Comparison of ENCODE assay signal across 20 cellular contexts in the genomic region with DNA sequence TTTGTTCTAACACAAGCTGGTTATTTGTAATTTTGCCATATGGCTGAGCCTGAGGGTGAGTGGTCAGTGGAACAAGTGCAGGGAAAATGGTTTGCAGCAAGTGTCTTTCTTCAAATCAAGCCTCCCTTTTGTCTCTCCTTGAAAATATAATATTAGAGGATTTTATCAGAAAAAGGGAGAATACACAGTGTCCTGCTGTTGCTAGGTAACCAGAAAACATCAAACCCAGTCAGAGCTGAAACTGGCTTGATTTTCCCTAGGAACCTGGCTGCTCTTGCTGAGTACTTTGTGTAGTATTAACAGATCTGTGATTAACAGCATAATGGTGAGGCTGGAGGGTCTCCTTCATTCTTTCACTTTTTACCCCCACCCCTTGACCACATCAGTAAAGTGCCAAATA.
DNase-seq lines count a peak whose midpoint lies in the region; ATAC-seq and TF ChIP-seq lines count a peak whose summit lies in the region.
"Had no signal": no experiment of that assay in that cellular context is flagged by ENCODE, and none has a peak within 500 bp of the region (broad histone marks: within the 10 kb centered on the region; RNA-seq: fewer than 3 reads in every experiment).

No MANE protein-coding gene starts in this region.

- H3K27me3 Mint-ChIP-seq in WTC11 (ENCODE audit: low read depth): no peaks in the 10 kb centered on the region

- H3K9me3 ChIP-seq in ascending aorta: no peaks in the 10 kb centered on the region
- H3K9me3 ChIP-seq: uterus had no signal

- H3K27ac Mint-ChIP-seq in WTC11: no peak overlapping the region
- H3K27ac Mint-ChIP-seq: activated CD8-positive, alpha-beta T cell treated with anti-CD3 and anti-CD28 coated beads, Interleukin-2, amount 10 ng/mL, durations not matched to agents 7 days and 5 days; activated naive CD8-positive, alpha-beta T cell treated with anti-CD3 and anti-CD28 coated beads, Interleukin-2, amount 50 U/mL, for 24 hours; CD8-positive, alpha-beta T cell had no signal

- no peak overlapping the region for H3K4me3 Mint-ChIP-seq in WTC11
- H3K4me3 Mint-ChIP-seq: activated CD8-positive, alpha-beta T cell treated with anti-CD3 and anti-CD28 coated beads, Interleukin-2, amount 10 ng/mL, durations not matched to agents 7 days and 5 days; activated naive CD8-positive, alpha-beta T cell treated with anti-CD3 and anti-CD28 coated beads, Interleukin-2, amount 50 U/mL, for 24 hours; CD8-positive, alpha-beta T cell; neural progenitor cell had no signal

- intact Hi-C loops in ascending aorta (cut with DNase I): no loop called here

- peak; percentile 37 for DNase-seq in NCI-H748 (lab: John Stamatoyannopoulos, UW; ENCODE audit: unreplicated experiment)
- no peak for DNase-seq in NCI-H748 treated with DMSO at 0.1 percent for 48 hours (lab: John Stamatoyannopoulos, UW)
- DNase-seq in ascending aorta (ENCODE audit: low spot score in 2 of 2): no peak
- DNase-seq in fibroblast of pulmonary artery (ENCODE audit: low read depth): peak; percentile 49
- no peak for DNase-seq in activated CD4-positive, alpha-beta T cell treated with anti-CD3 and anti-CD28 coated beads, Interleukin-2, amount 50 U/mL, for 4 hours
- DNase-seq in WTC11 (ENCODE audit: low spot score): no peak
- no peak for DNase-seq in D341Med (ENCODE audit: low spot score)
- no peak for DNase-seq in activated gamma-delta T cell (lab: John Stamatoyannopoulos, UW)
- DNase-seq: activated CD8-positive, alpha-beta T cell treated with anti-CD3 and anti-CD28 coated beads, Interleukin-2, amount 10 ng/mL, durations not matched to agents 7 days and 5 days; activated naive CD8-positive, alpha-beta T cell treated with anti-CD3 and anti-CD28 coated beads, Interleukin-2, amount 50 U/mL, for 24 hours; CD8-positive, alpha-beta T cell; GOT3; Kasumi-1; NCI-H1436; NCI-H82; T-helper 1 cell; uterus; WERI-Rb-1 had no signal

- H3K4me1 ChIP-seq in ascending aorta: peaks cover 0 to 21% of the 10 kb centered on the region in 2 donors
- H3K4me1 ChIP-seq: right atrium auricular region, uterus had no signal

- peaks cover 10% of the 10 kb centered on the region for H3K4me1 Mint-ChIP-seq in WTC11
- H3K4me1 Mint-ChIP-seq: activated naive CD8-positive, alpha-beta T cell treated with anti-CD3 and anti-CD28 coated beads, Interleukin-2, amount 50 U/mL, for 24 hours had no signal

- H3K36me3 Mint-ChIP-seq in WTC11: no peaks in the 10 kb centered on the region; the same call in 1 of the 2 replicates
- H3K36me3 Mint-ChIP-seq: CD8-positive, alpha-beta T cell had no signal

- CTCF ChIA-PET in WTC11 (lab: Charles Lee): no interaction called here

- H3K27me3 ChIP-seq in ascending aorta: no peaks in the 10 kb centered on the region
- H3K27me3 ChIP-seq: neural progenitor cell, right atrium auricular region, uterus had no signal

- H3K4me3 ChIP-seq in ascending aorta: no peak overlapping the region
- no peak overlapping the region for H3K4me3 ChIP-seq in fibroblast of pulmonary artery (replicated peaks; ENCODE audit: low read depth, low read length)
- H3K4me3 ChIP-seq: neural progenitor cell, right atrium auricular region, uterus had no signal

- TF ChIP-seq CTCF in ascending aorta (IDR thresholded peaks at IDR 0.05) (no peak), fibroblast of pulmonary artery (IDR thresholded peaks at IDR 0.05; ENCODE audit: low read length, missing control alignments) (no peak), WTC11 (IDR thresholded peaks at IDR 0.05) (no peak)

- H3K9me3 Mint-ChIP-seq in WTC11: peaks cover 18% of the 10 kb centered on the region

- peak overlapping the region; percentile 63 to 75 for H3K27ac ChIP-seq in ascending aorta
- H3K27ac ChIP-seq: neural progenitor cell, right atrium auricular region, uterus, WERI-Rb-1 had no signal

- H3K36me3 ChIP-seq in ascending aorta: no peaks in the 10 kb centered on the region
- H3K36me3 ChIP-seq: neural progenitor cell, right atrium auricular region, uterus, WERI-Rb-1 had no signal

- ATAC-seq in WTC11: no peak
- ATAC-seq: activated CD8-positive, alpha-beta T cell treated with anti-CD3 and anti-CD28 coated beads, Interleukin-2, amount 10 ng/mL, durations not matched to agents 7 days and 5 days; activated naive CD8-positive, alpha-beta T cell treated with anti-CD3 and anti-CD28 coated beads, Interleukin-2, amount 50 U/mL, for 24 hours; CD8-positive, alpha-beta T cell had no signal

- POLR2A ChIA-PET in WTC11 (lab: Charles Lee): no interaction called here

TF ChIP-seq in WTC11, 78 proteins besides CTCF, POLR2A, EP300 and RAD21:
- no peak for TF ChIP-seq PRRX2 (CRISPR knock-in tag; IDR thresholded peaks at IDR 0.05)
- TF ChIP-seq NR1H2 (CRISPR knock-in tag; IDR thresholded peaks at IDR 0.05): no peak
- TF ChIP-seq, protein P1, sequence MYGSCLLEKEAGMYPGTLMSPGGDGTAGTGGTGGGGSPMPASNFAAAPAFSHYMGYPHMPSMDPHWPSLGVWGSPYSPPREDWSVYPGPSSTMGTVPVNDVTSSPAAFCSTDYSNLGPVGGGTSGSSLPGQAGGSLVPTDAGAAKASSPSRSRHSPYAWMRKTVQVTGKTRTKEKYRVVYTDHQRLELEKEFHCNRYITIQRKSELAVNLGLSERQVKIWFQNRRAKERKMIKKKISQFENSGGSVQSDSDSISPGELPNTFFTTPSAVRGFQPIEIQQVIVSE (CRISPR knock-in tag; IDR thresholded peaks at IDR 0.05; ENCODE audit: borderline replicate concordance): no peak
- TF ChIP-seq FOXJ3 (CRISPR knock-in tag; IDR thresholded peaks at IDR 0.05; ENCODE audit: borderline replicate concordance): no peak
- no peak for TF ChIP-seq GTF2I (CRISPR knock-in tag; conservative IDR thresholded peaks at IDR 0.05)
- TF ChIP-seq, protein P2, sequence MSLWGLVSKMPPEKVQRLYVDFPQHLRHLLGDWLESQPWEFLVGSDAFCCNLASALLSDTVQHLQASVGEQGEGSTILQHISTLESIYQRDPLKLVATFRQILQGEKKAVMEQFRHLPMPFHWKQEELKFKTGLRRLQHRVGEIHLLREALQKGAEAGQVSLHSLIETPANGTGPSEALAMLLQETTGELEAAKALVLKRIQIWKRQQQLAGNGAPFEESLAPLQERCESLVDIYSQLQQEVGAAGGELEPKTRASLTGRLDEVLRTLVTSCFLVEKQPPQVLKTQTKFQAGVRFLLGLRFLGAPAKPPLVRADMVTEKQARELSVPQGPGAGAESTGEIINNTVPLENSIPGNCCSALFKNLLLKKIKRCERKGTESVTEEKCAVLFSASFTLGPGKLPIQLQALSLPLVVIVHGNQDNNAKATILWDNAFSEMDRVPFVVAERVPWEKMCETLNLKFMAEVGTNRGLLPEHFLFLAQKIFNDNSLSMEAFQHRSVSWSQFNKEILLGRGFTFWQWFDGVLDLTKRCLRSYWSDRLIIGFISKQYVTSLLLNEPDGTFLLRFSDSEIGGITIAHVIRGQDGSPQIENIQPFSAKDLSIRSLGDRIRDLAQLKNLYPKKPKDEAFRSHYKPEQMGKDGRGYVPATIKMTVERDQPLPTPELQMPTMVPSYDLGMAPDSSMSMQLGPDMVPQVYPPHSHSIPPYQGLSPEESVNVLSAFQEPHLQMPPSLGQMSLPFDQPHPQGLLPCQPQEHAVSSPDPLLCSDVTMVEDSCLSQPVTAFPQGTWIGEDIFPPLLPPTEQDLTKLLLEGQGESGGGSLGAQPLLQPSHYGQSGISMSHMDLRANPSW (CRISPR knock-in tag; conservative IDR thresholded peaks at IDR 0.05; ENCODE audit: low read depth): no peak
- no peak for TF ChIP-seq EMX1 (CRISPR knock-in tag; IDR thresholded peaks at IDR 0.05)
- TF ChIP-seq FOXK1 (CRISPR knock-in tag; IDR thresholded peaks at IDR 0.05): no peak
- TF ChIP-seq, protein P3, sequence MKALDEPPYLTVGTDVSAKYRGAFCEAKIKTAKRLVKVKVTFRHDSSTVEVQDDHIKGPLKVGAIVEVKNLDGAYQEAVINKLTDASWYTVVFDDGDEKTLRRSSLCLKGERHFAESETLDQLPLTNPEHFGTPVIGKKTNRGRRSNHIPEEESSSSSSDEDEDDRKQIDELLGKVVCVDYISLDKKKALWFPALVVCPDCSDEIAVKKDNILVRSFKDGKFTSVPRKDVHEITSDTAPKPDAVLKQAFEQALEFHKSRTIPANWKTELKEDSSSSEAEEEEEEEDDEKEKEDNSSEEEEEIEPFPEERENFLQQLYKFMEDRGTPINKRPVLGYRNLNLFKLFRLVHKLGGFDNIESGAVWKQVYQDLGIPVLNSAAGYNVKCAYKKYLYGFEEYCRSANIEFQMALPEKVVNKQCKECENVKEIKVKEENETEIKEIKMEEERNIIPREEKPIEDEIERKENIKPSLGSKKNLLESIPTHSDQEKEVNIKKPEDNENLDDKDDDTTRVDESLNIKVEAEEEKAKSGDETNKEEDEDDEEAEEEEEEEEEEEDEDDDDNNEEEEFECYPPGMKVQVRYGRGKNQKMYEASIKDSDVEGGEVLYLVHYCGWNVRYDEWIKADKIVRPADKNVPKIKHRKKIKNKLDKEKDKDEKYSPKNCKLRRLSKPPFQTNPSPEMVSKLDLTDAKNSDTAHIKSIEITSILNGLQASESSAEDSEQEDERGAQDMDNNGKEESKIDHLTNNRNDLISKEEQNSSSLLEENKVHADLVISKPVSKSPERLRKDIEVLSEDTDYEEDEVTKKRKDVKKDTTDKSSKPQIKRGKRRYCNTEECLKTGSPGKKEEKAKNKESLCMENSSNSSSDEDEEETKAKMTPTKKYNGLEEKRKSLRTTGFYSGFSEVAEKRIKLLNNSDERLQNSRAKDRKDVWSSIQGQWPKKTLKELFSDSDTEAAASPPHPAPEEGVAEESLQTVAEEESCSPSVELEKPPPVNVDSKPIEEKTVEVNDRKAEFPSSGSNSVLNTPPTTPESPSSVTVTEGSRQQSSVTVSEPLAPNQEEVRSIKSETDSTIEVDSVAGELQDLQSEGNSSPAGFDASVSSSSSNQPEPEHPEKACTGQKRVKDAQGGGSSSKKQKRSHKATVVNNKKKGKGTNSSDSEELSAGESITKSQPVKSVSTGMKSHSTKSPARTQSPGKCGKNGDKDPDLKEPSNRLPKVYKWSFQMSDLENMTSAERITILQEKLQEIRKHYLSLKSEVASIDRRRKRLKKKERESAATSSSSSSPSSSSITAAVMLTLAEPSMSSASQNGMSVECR (CRISPR knock-in tag; IDR thresholded peaks at IDR 0.05; ENCODE audit: borderline replicate concordance): no peak
- TF ChIP-seq SMAD3 (CRISPR knock-in tag; IDR thresholded peaks at IDR 0.05; ENCODE audit: borderline replicate concordance): no peak

Comparison
In these comparisons a context has a peak if more than half of its experiments do, and no peak if none do; other contexts are left out.
1. DNase-seq: peak in NCI-H748 (single experiment) and fibroblast of pulmonary artery (single experiment); none in NCI-H748 treated with DMSO at 0.1 percent for 48 hours (single experiment), ascending aorta (0 of 2), activated CD4-positive, alpha-beta T cell treated with anti-CD3 and anti-CD28 coated beads, Interleukin-2, amount 50 U/mL, for 4 hours (0 of 2), WTC11 (single experiment), D341Med (single experiment) and activated gamma-delta T cell (single experiment).